ENCODE assay signal across 8 cellular contexts in genomic region chr11:118923721-118924587, GRCh38. TPM values are rescaled to one million over a fixed set of nuclear protein-coding genes. Genes with fewer than 3 reads are reported as not detected.
DNase-seq lines count a peak whose midpoint lies in the region; ATAC-seq and TF ChIP-seq lines count a peak whose summit lies in the region.

No MANE protein-coding gene starts in this region.

- TF ChIP-seq CTCF in tibial artery (IDR thresholded peaks at IDR 0.05), result no peak

- H3K36me3 ChIP-seq in tibial artery, result no peaks in the 10 kb centered on the region

- H3K36me3 Mint-ChIP-seq in activated CD4-positive, alpha-beta T cell treated with anti-CD3 and anti-CD28 coated beads, Interleukin-2, amount 10 ng/mL, durations not matched to agents 7 days and 5 days (ENCODE audit: low read depth), result peaks cover 37% of the 10 kb centered on the region

- POLR2A ChIA-PET in activated CD4-positive, alpha-beta T cell treated with anti-CD3 and anti-CD28 coated beads, Interleukin-2, amount 10 ng/mL, durations not matched to agents 7 days and 5 days (lab: Charles Lee), result interaction anchor here (0.6 kb wide), 1 partner anchor 169 kb away, joined by 3 read pairs; no protein-coding TSS in a partner anchor

- H3K27ac ChIP-seq in layer of hippocampus (ENCODE audit: low read depth, low read length) (peak overlapping the region; percentile 84), tibial artery (peak overlapping the region; percentile 85 to 99)

- H3K27me3 ChIP-seq in layer of hippocampus (ENCODE audit: control insufficient read depth, insufficient read depth, low read length), result no peaks in the 10 kb centered on the region
- no peaks in the 10 kb centered on the region for H3K27me3 ChIP-seq in tibial artery

- CTCF ChIA-PET in activated CD4-positive, alpha-beta T cell treated with anti-CD3 and anti-CD28 coated beads, Interleukin-2, amount 10 ng/mL, durations not matched to agents 7 days and 5 days (lab: Charles Lee), result interaction anchor here (0.6 to 1.8 kb wide), 10 partner anchors 7 to 502 kb away, joined by 3 to 7 read pairs (median 4); no protein-coding TSS in a partner anchor

- intact Hi-C loops in tibial artery (cut with DNase I; ENCODE audit: low total_unique reads), result no loop called here

- H3K9me3 Mint-ChIP-seq in activated CD4-positive, alpha-beta T cell treated with anti-CD3 and anti-CD28 coated beads, Interleukin-2, amount 10 ng/mL, durations not matched to agents 7 days and 5 days, result no peaks in the 10 kb centered on the region

- peaks cover 21 to 66% (median 57%) of the 10 kb centered on the region in 4 donors for H3K4me1 ChIP-seq in tibial artery

- no peak for ATAC-seq in GM19455 (IDR thresholded peaks at IDR 0.05; ENCODE audit: unreplicated experiment)

- H3K27ac Mint-ChIP-seq in activated CD4-positive, alpha-beta T cell treated with anti-CD3 and anti-CD28 coated beads, Interleukin-2, amount 10 ng/mL, durations not matched to agents 7 days and 5 days, result peak overlapping the region; percentile 82

- peaks cover 2% of the 10 kb centered on the region for H3K27me3 Mint-ChIP-seq in activated CD4-positive, alpha-beta T cell treated with anti-CD3 and anti-CD28 coated beads, Interleukin-2, amount 10 ng/mL, durations not matched to agents 7 days and 5 days

- H3K9me3 ChIP-seq in tibial artery, result no peaks in the 10 kb centered on the region

- peak overlapping the region; percentile 72 to 91 for H3K4me3 ChIP-seq in tibial artery

- DNase-seq in activated CD4-positive, alpha-beta T cell treated with anti-CD3 and anti-CD28 coated beads, Interleukin-2, amount 10 ng/mL, durations not matched to agents 7 days and 5 days, result no peak
- no peak for DNase-seq in activated CD4-positive, alpha-beta T cell treated with anti-CD3 and anti-CD28 coated beads for 4 hours
- peak; percentile 26 for DNase-seq in astrocyte of the hippocampus (ENCODE audit: low read depth, low spot score)
- DNase-seq in tibial artery, result peak; percentile 20 to 67
- no peak for DNase-seq in T-helper 9 cell
- no peak for DNase-seq in NCI-H82 treated with DMSO at 0.1 percent for 48 hours (lab: John Stamatoyannopoulos, UW; ENCODE audit: unreplicated experiment)

- H3K4me3 Mint-ChIP-seq in activated CD4-positive, alpha-beta T cell treated with anti-CD3 and anti-CD28 coated beads, Interleukin-2, amount 10 ng/mL, durations not matched to agents 7 days and 5 days, result peak overlapping the region; percentile 96

- H3K4me1 Mint-ChIP-seq in activated CD4-positive, alpha-beta T cell treated with anti-CD3 and anti-CD28 coated beads, Interleukin-2, amount 10 ng/mL, durations not matched to agents 7 days and 5 days, result peaks cover 60% of the 10 kb centered on the region

RNA-seq across cellular contexts. Expression of gene BCL9L, which starts 1.8 kb away (rescaled TPM):
- total RNA-seq in activated CD4-positive, alpha-beta T cell treated with anti-CD3 and anti-CD28 coated beads, Interleukin-2, amount 10 ng/mL, durations not matched to agents 7 days and 5 days, result 100 to 1,000 TPM; 103 to 109 TPM

RNA-seq across cellular contexts. Expression of gene UPK2, which starts 32.1 kb away (rescaled TPM):
- under 1 TPM in 1 of 2 experiments, not detected in 1; 0.60 TPM for total RNA-seq in activated CD4-positive, alpha-beta T cell treated with anti-CD3 and anti-CD28 coated beads, Interleukin-2, amount 10 ng/mL, durations not matched to agents 7 days and 5 days

RNA-seq across cellular contexts. Expression of gene CXCR5, which starts 40.3 kb away (rescaled TPM):
- under 1 TPM; 0.50 to 0.52 TPM for total RNA-seq in activated CD4-positive, alpha-beta T cell treated with anti-CD3 and anti-CD28 coated beads, Interleukin-2, amount 10 ng/mL, durations not matched to agents 7 days and 5 days

RNA-seq across cellular contexts. Expression of gene FOXR1, which starts 47.6 kb away (rescaled TPM):
- not detected for total RNA-seq in activated CD4-positive, alpha-beta T cell treated with anti-CD3 and anti-CD28 coated beads, Interleukin-2, amount 10 ng/mL, durations not matched to agents 7 days and 5 days

Comparison
In these comparisons a context has a peak if more than half of its experiments do, and no peak if none do; other contexts are left out.
1. DNase-seq: peak in astrocyte of the hippocampus (single experiment) and tibial artery (2 of 2); none in activated CD4-positive, alpha-beta T cell treated with anti-CD3 and anti-CD28 coated beads, Interleukin-2, amount 10 ng/mL, durations not matched to agents 7 days and 5 days (single experiment), activated CD4-positive, alpha-beta T cell treated with anti-CD3 and anti-CD28 coated beads for 4 hours (0 of 2), T-helper 9 cell (single experiment) and NCI-H82 treated with DMSO at 0.1 percent for 48 hours (single experiment).